In the genomic region with DNA sequence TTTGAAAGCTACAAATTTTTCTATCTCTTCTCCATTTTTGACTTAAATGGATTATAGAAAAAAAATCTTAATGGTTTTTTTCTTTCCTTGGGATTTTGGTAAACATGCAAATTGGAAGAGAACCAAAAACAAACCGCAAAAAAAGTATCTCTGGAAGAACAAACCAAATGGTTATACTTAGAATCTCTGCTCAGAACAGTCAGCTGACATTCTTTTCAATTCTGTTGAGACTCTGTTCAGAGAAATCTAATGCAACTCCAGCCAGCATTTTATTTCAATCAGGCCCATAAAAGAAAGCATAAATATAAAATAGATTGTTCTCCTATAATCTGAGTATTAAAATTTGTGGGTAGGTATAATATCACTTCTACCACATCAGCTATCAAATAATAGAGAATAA, we compare ENCODE assay signal across 1 cellular context.
TF ChIP-seq lines count a peak whose summit lies in the region.

No MANE protein-coding gene starts in this region.

TF ChIP-seq in SK-N-SH, 30 proteins besides CTCF, POLR2A, EP300 and RAD21 (continued from another document):
- TF ChIP-seq, protein P1, sequence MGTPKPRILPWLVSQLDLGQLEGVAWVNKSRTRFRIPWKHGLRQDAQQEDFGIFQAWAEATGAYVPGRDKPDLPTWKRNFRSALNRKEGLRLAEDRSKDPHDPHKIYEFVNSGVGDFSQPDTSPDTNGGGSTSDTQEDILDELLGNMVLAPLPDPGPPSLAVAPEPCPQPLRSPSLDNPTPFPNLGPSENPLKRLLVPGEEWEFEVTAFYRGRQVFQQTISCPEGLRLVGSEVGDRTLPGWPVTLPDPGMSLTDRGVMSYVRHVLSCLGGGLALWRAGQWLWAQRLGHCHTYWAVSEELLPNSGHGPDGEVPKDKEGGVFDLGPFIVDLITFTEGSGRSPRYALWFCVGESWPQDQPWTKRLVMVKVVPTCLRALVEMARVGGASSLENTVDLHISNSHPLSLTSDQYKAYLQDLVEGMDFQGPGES (IDR thresholded peaks at IDR 0.05; ENCODE audit: low read depth, low read length) = no peak
